Comparison of ENCODE assay signal across 19 cellular contexts in the genomic region with DNA sequence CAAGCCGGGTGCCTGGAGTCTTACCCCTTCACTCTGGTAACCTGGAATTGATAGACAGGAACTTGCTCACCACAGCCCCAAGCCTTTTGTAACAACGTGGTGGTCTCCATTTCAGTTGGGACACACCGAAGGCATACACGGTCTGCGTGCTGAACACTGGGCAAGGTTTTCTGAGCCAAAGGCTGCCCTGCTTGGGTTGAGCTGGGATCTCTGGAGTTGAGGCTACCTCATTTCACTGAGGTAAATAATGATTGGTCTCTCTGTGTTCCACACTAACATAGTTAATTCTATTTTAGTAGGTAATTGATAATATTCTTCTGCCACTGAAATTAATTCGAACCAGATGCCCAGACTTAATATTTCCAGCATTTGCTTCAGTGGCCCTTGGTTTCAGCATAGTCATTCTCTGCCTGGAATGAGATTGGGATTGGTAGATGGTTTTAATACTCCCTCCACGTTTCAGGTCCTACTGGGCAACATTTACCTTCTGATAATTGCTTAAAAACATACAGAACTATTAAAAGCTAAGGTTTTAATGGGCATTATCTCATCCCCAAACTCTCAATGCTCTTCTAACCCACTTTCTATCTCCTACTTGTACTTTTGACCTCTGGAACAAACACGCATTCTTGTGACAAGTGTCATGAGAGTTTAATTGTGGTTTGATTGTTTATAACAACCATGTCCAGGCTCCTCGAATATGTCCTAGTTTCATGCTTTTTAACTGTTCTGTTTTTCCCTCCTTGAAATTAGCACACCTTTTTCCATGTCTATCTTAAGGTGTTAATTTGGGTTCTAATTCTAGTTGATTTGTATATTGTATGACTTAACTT.
DNase-seq lines count a peak whose midpoint lies in the region; ATAC-seq, FAIRE-seq and TF ChIP-seq lines count a peak whose summit lies in the region.
"Had no signal": no experiment of that assay in that cellular context is flagged by ENCODE, and none has a peak within 500 bp of the region (broad histone marks: within the 10 kb centered on the region; RNA-seq: fewer than 3 reads in every experiment).

No MANE protein-coding gene starts in this region.

- H3K4ac ChIP-seq in trophoblast cell (ENCODE audit: low read depth, low read length): no peak overlapping the region

- DNase-seq in ELR (ENCODE audit: low read depth): peak; percentile 70
- no peak for DNase-seq in Panc1 (ENCODE audit: low read depth, low spot score)
- peak; percentile 77 for DNase-seq in esophagus muscularis mucosa (ENCODE audit: extremely low spot score)
- DNase-seq in trophoblast cell: no peak
- DNase-seq in HEK293T (ENCODE audit: extremely low spot score): no peak
- no peak for DNase-seq in GM12891 (ENCODE audit: insufficient read length, low spot score)
- no peak for DNase-seq in DMS53 (lab: John Stamatoyannopoulos, UW)
- DNase-seq in DMS153 treated with DMSO at 0.1 percent for 48 hours (lab: John Stamatoyannopoulos, UW; ENCODE audit: unreplicated experiment): no peak
- DNase-seq: activated CD4-positive, alpha-beta T cell treated with anti-CD3 and anti-CD28 coated beads for 4 hours; activated gamma-delta T cell treated with Interleukin-2 at 50 U/mL for 16 hours; cortex of kidney; DMS153; MM.1S; naive thymus-derived CD8-positive, alpha-beta T cell; NCI-H2029; NCI-H446 treated with DMSO at 0.1 percent for 48 hours; posterior cingulate gyrus had no signal

- intact Hi-C loops in Panc1 (cut with micrococcal nuclease; ENCODE audit: unreplicated experiment) (no loop called here), esophagus muscularis mucosa (cut with DNase I) (no loop called here)

- H2BK12ac ChIP-seq in trophoblast cell (ENCODE audit: low read length): peak overlapping the region; percentile 11

- no peaks in the 10 kb centered on the region for H3K79me2 ChIP-seq in trophoblast cell (ENCODE audit: control insufficient read depth, insufficient read depth, low read length, poor library complexity)

- H3K14ac ChIP-seq in trophoblast cell (ENCODE audit: low read length): no peak overlapping the region

- no peak for ATAC-seq in Panc1
- ATAC-seq: naive thymus-derived CD8-positive, alpha-beta T cell had no signal

- H3K36me3 ChIP-seq in Panc1 (ENCODE audit: control insufficient read depth, insufficient read depth, low read length) (no peaks in the 10 kb centered on the region), esophagus muscularis mucosa (no peaks in the 10 kb centered on the region), trophoblast cell (ENCODE audit: control insufficient read depth in 1 of 2, insufficient read depth in 2 of 2, low read length in 2 of 2) (peaks cover 0 to 2% of the 10 kb centered on the region in 2 experiments)
- H3K36me3 ChIP-seq: BLaER1 had no signal

- no peak overlapping the region for H4K8ac ChIP-seq in trophoblast cell (ENCODE audit: low read depth, low read length)

- H4K12ac ChIP-seq in trophoblast cell (ENCODE audit: low read depth, low read length): no peak overlapping the region

- H3K4me1 ChIP-seq in Panc1 (ENCODE audit: control insufficient read depth, insufficient read depth, low read length): peaks cover 7% of the 10 kb centered on the region; the same call in 1 of the 2 replicates
- H3K4me1 ChIP-seq in esophagus muscularis mucosa: peaks cover 0 to 9% (median 8%) of the 10 kb centered on the region in 4 donors
- peaks cover 16 to 18% of the 10 kb centered on the region in 2 experiments for H3K4me1 ChIP-seq in trophoblast cell (ENCODE audit: control insufficient read depth in 1 of 2, insufficient read depth in 2 of 2, low read length in 2 of 2)
- H3K4me1 ChIP-seq: BLaER1 had no signal

- peak overlapping the region; percentile 49 for H2AFZ ChIP-seq in trophoblast cell (ENCODE audit: insufficient read depth, low read length, poor library complexity)

- peak overlapping the region; percentile 30 for H2AK5ac ChIP-seq in trophoblast cell (ENCODE audit: low read length)

- TF ChIP-seq POLR2A in esophagus muscularis mucosa (IDR thresholded peaks at IDR 0.05; ENCODE audit: low read depth): no peak
- no peak for TF ChIP-seq POLR2A in GM12891 (IDR thresholded peaks at IDR 0.05; ENCODE audit: low read depth, low read length)

- H3K27me3 ChIP-seq in Panc1 (ENCODE audit: control insufficient read depth, insufficient read depth, low read length) (no peaks in the 10 kb centered on the region), esophagus muscularis mucosa (no peaks in the 10 kb centered on the region), trophoblast cell (ENCODE audit: insufficient read depth, low read length) (no peaks in the 10 kb centered on the region)
- H3K27me3 ChIP-seq: BLaER1 had no signal

- no peak overlapping the region for H3K4me2 ChIP-seq in trophoblast cell (ENCODE audit: low read length)
- H3K4me2 ChIP-seq: BLaER1 had no signal

- CTCF ChIA-PET in Panc1 (lab: Charles Lee) (interaction anchor here (0.5 kb wide), 1 partner anchor 177 kb away, joined by 3 read pairs; no protein-coding TSS in a partner anchor), HEK293T (lab: Yijun Ruan, JAX) (no interaction called here)

- H3K9me3 ChIP-seq in Panc1 (ENCODE audit: control insufficient read depth, insufficient read depth, low read depth, low read length) (peaks cover 3% of the 10 kb centered on the region; the same call in 1 of the 2 replicates), esophagus muscularis mucosa (peaks cover 0 to 5% (median 0%) of the 10 kb centered on the region in 4 donors), trophoblast cell (ENCODE audit: insufficient read depth, low read depth, low read length) (no peaks in the 10 kb centered on the region)

- no peak for FAIRE-seq in GM12891 (lab: Jason Lieb, UNC)
- FAIRE-seq: GM19239 had no signal

- H3K79me1 ChIP-seq in trophoblast cell (ENCODE audit: low read length): peaks cover 12% of the 10 kb centered on the region

- TF ChIP-seq EP300 in esophagus muscularis mucosa (IDR thresholded peaks at IDR 0.05): no peak

- no peak overlapping the region for H3K23ac ChIP-seq in trophoblast cell (ENCODE audit: low read length)

- 75% methylated on average over 9 of the region's 9 CpGs for WGBS in esophagus muscularis mucosa
- no CpG with 5 or more reads among the region's 9 CpGs for WGBS in trophoblast cell (ENCODE audit: extremely low coverage, insufficient coverage, insufficient read length)

- H3K9ac ChIP-seq in trophoblast cell (ENCODE audit: low read length): no peak overlapping the region
- H3K9ac ChIP-seq: BLaER1 had no signal

- no peak overlapping the region for H3K4me3 ChIP-seq in Panc1 (ENCODE audit: low read depth in 2 of 2, low read length in 2 of 2)
- H3K4me3 ChIP-seq in esophagus muscularis mucosa: no peak overlapping the region
- H3K4me3 ChIP-seq in trophoblast cell (ENCODE audit: low read depth, low read length): no peak overlapping the region
- H3K4me3 ChIP-seq: BLaER1 had no signal

- no peak overlapping the region for H2BK120ac ChIP-seq in trophoblast cell (ENCODE audit: insufficient read depth, low read length, poor library complexity)

- H3K27ac ChIP-seq in Panc1 (ENCODE audit: low read length) (peak overlapping the region; percentile 46), esophagus muscularis mucosa (replicated peaks in 1 of 4) (no peak overlapping the region), trophoblast cell (ENCODE audit: low read depth, low read length) (no peak overlapping the region)
- H3K27ac ChIP-seq: BLaER1 had no signal

- POLR2A ChIA-PET in Panc1 (lab: Charles Lee) (no interaction called here), HEK293T (lab: Yijun Ruan, JAX) (no interaction called here)

- in situ Hi-C loops in Panc1 (cut with HindIII; ENCODE audit: low pct_unique_long_range_greater_than_20kb, low sequenced_read_pairs): no loop called here

- peak overlapping the region; percentile 57 for H4K91ac ChIP-seq in trophoblast cell (ENCODE audit: low read depth, low read length)

- BruUV-seq in Panc1 (replicated peaks; lab: Mats Ljungman, UMichigan): no TSS peak

- no peak for TF ChIP-seq CTCF in Panc1 (IDR thresholded peaks at IDR 0.05)
- no peak for TF ChIP-seq CTCF in esophagus muscularis mucosa (IDR thresholded peaks at IDR 0.05)

- H2BK5ac ChIP-seq in trophoblast cell (ENCODE audit: low read depth, low read length, poor library complexity): no peak overlapping the region

- no peak overlapping the region for H3K18ac ChIP-seq in trophoblast cell (ENCODE audit: low read length)

TF ChIP-seq in HEK293T, 16 proteins besides CTCF, POLR2A, EP300 and RAD21 (continues in another document):
- TF ChIP-seq HDGF (IDR thresholded peaks at IDR 0.05; ENCODE audit: borderline replicate concordance) (no peak), ZNF384 (IDR thresholded peaks at IDR 0.05) (no peak), L3MBTL2 (conservative IDR thresholded peaks at IDR 0.05) (no peak), BHLHE40 (IDR thresholded peaks at IDR 0.05; ENCODE audit: borderline replicate concordance) (no peak), CTBP1 (IDR thresholded peaks at IDR 0.05; ENCODE audit: borderline replicate concordance) (no peak), SP1 (IDR thresholded peaks at IDR 0.05) (no peak)
- TF ChIP-seq, protein P1, sequence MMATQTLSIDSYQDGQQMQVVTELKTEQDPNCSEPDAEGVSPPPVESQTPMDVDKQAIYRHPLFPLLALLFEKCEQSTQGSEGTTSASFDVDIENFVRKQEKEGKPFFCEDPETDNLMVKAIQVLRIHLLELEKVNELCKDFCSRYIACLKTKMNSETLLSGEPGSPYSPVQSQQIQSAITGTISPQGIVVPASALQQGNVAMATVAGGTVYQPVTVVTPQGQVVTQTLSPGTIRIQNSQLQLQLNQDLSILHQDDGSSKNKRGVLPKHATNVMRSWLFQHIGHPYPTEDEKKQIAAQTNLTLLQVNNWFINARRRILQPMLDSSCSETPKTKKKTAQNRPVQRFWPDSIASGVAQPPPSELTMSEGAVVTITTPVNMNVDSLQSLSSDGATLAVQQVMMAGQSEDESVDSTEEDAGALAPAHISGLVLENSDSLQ (IDR thresholded peaks at IDR 0.05): no peak

TF ChIP-seq in GM12891, 5 proteins besides CTCF, POLR2A, EP300 and RAD21:
- no peak for TF ChIP-seq SPI1 (IDR thresholded peaks at IDR 0.05; ENCODE audit: low read depth, low read length)

Comparison
In these comparisons a context has a peak if more than half of its experiments do, and no peak if none do; other contexts are left out.
1. DNase-seq: peak in ELR (single experiment) and esophagus muscularis mucosa (single experiment); none in Panc1 (single experiment), trophoblast cell (0 of 2), HEK293T (single experiment), GM12891 (single experiment), DMS53 (single experiment) and DMS153 treated with DMSO at 0.1 percent for 48 hours (single experiment).